In the genomic region with DNA sequence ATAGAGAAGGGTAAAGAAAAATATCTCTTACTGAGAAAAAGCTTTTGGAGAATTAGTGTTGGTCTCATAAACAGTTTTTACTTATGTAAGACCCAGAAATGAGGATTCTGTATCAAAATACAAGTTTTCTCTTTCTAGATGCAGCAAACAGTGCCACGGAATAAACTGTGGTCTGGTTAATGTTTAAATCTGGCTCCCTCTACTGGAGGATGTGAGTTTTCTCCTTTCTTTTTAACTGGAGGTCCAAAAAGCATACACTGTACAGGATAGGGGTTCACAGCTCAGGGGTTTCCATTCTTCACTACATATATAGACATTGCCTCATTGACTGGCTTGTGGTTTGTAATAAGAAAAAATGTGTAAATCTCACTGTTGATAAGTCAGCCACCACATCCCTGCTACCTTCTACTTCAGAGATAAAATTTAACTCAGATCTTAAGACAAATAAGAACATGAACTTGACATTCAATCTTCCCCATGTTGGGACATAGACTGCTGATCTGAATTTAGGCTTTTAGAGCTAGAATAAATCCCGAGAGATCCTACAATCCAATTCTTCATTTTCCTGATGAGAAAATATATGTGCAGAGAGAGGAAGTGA, we compare ENCODE assay signal across 1 cellular context.
TF ChIP-seq lines count a peak whose summit lies in the region.

No MANE protein-coding gene starts in this region.

TF ChIP-seq in GM23338, 12 proteins besides CTCF, POLR2A, EP300 and RAD21:
- TF ChIP-seq, protein P1, sequence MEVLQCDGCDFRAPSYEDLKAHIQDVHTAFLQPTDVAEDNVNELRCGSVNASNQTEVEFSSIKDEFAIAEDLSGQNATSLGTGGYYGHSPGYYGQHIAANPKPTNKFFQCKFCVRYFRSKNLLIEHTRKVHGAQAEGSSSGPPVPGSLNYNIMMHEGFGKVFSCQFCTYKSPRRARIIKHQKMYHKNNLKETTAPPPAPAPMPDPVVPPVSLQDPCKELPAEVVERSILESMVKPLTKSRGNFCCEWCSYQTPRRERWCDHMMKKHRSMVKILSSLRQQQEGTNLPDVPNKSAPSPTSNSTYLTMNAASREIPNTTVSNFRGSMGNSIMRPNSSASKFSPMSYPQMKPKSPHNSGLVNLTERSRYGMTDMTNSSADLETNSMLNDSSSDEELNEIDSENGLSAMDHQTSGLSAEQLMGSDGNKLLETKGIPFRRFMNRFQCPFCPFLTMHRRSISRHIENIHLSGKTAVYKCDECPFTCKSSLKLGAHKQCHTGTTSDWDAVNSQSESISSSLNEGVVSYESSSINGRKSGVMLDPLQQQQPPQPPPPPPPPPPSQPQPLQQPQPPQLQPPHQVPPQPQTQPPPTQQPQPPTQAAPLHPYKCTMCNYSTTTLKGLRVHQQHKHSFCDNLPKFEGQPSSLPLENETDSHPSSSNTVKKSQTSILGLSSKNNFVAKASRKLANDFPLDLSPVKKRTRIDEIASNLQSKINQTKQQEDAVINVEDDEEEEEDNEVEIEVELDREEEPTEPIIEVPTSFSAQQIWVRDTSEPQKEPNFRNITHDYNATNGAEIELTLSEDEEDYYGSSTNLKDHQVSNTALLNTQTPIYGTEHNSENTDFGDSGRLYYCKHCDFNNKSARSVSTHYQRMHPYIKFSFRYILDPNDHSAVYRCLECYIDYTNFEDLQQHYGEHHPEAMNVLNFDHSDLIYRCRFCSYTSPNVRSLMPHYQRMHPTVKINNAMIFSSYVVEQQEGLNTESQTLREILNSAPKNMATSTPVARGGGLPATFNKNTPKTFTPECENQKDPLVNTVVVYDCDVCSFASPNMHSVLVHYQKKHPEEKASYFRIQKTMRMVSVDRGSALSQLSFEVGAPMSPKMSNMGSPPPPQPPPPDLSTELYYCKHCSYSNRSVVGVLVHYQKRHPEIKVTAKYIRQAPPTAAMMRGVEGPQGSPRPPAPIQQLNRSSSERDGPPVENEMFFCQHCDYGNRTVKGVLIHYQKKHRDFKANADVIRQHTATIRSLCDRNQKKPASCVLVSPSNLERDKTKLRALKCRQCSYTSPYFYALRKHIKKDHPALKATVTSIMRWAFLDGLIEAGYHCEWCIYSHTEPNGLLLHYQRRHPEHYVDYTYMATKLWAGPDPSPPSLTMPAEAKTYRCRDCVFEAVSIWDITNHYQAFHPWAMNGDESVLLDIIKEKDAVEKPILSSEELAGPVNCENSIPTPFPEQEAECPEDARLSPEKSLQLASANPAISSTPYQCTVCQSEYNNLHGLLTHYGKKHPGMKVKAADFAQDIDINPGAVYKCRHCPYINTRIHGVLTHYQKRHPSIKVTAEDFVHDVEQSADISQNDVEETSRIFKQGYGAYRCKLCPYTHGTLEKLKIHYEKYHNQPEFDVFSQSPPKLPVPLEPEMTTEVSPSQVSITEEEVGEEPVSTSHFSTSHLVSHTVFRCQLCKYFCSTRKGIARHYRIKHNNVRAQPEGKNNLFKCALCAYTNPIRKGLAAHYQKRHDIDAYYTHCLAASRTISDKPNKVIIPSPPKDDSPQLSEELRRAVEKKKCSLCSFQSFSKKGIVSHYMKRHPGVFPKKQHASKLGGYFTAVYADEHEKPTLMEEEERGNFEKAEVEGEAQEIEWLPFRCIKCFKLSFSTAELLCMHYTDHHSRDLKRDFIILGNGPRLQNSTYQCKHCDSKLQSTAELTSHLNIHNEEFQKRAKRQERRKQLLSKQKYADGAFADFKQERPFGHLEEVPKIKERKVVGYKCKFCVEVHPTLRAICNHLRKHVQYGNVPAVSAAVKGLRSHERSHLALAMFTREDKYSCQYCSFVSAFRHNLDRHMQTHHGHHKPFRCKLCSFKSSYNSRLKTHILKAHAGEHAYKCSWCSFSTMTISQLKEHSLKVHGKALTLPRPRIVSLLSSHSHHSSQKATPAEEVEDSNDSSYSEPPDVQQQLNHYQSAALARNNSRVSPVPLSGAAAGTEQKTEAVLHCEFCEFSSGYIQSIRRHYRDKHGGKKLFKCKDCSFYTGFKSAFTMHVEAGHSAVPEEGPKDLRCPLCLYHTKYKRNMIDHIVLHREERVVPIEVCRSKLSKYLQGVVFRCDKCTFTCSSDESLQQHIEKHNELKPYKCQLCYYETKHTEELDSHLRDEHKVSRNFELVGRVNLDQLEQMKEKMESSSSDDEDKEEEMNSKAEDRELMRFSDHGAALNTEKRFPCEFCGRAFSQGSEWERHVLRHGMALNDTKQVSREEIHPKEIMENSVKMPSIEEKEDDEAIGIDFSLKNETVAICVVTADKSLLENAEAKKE (CRISPR knock-in tag; IDR thresholded peaks at IDR 0.05), result no peak
- TF ChIP-seq NANOG (IDR thresholded peaks at IDR 0.05; ENCODE audit: borderline replicate concordance) (no peak), ZNF331 (CRISPR knock-in tag; IDR thresholded peaks at IDR 0.05; ENCODE audit: low read depth) (no peak), CREB1 (CRISPR knock-in tag; IDR thresholded peaks at IDR 0.05; ENCODE audit: low read depth) (no peak), STAT1 (IDR thresholded peaks at IDR 0.05; ENCODE audit: unreplicated experiment) (no peak)
- TF ChIP-seq, protein P2, sequence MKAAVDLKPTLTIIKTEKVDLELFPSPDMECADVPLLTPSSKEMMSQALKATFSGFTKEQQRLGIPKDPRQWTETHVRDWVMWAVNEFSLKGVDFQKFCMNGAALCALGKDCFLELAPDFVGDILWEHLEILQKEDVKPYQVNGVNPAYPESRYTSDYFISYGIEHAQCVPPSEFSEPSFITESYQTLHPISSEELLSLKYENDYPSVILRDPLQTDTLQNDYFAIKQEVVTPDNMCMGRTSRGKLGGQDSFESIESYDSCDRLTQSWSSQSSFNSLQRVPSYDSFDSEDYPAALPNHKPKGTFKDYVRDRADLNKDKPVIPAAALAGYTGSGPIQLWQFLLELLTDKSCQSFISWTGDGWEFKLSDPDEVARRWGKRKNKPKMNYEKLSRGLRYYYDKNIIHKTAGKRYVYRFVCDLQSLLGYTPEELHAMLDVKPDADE (IDR thresholded peaks at IDR 0.05), result no peak
- TF ChIP-seq, protein P3, sequence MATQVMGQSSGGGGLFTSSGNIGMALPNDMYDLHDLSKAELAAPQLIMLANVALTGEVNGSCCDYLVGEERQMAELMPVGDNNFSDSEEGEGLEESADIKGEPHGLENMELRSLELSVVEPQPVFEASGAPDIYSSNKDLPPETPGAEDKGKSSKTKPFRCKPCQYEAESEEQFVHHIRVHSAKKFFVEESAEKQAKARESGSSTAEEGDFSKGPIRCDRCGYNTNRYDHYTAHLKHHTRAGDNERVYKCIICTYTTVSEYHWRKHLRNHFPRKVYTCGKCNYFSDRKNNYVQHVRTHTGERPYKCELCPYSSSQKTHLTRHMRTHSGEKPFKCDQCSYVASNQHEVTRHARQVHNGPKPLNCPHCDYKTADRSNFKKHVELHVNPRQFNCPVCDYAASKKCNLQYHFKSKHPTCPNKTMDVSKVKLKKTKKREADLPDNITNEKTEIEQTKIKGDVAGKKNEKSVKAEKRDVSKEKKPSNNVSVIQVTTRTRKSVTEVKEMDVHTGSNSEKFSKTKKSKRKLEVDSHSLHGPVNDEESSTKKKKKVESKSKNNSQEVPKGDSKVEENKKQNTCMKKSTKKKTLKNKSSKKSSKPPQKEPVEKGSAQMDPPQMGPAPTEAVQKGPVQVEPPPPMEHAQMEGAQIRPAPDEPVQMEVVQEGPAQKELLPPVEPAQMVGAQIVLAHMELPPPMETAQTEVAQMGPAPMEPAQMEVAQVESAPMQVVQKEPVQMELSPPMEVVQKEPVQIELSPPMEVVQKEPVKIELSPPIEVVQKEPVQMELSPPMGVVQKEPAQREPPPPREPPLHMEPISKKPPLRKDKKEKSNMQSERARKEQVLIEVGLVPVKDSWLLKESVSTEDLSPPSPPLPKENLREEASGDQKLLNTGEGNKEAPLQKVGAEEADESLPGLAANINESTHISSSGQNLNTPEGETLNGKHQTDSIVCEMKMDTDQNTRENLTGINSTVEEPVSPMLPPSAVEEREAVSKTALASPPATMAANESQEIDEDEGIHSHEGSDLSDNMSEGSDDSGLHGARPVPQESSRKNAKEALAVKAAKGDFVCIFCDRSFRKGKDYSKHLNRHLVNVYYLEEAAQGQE (IDR thresholded peaks at IDR 0.05; ENCODE audit: unreplicated experiment), result no peak
